Comparison of ENCODE assay signal across 23 cellular contexts in the genomic region with DNA sequence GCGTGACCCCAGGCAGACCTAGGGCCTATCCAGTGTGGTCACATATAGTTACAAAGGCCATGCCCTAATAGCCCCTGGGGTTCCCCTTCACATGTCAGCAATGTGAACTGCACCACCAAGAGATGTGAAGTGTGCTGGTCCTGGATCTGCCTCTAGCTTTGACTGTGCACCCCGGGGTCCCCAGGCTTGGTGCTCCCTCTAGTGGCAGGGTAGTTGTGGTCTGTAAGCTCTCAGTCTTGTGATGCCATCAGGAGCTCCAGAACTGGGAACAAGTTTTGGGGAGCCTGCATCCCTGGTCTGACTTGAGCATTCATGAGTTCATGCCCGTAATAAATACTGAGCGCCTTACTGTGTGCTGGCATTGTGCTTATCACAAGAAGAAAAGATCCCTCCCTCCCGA.
DNase-seq lines count a peak whose midpoint lies in the region; ATAC-seq and TF ChIP-seq lines count a peak whose summit lies in the region.
"Had no signal": no experiment of that assay in that cellular context is flagged by ENCODE, and none has a peak within 500 bp of the region (broad histone marks: within the 10 kb centered on the region; RNA-seq: fewer than 3 reads in every experiment).

No MANE protein-coding gene starts in this region.

- no peaks in the 10 kb centered on the region; the same call in 1 of the 2 replicates for H3K27me3 ChIP-seq in Caco-2 (replicated peaks; ENCODE audit: control insufficient read depth, insufficient read depth, low read length)
- no peaks in the 10 kb centered on the region for H3K27me3 ChIP-seq in mammary epithelial cell (ENCODE audit: insufficient read depth, low read length)

- no peak overlapping the region for H3K4me2 ChIP-seq in mammary epithelial cell (ENCODE audit: insufficient read depth, low read depth, low read length)

- H3K9me3 Mint-ChIP-seq in Caco-2 (ENCODE audit: unreplicated experiment): peaks cover 14% of the 10 kb centered on the region

- intact Hi-C loops in Caco-2 (cut with micrococcal nuclease; ENCODE audit: unreplicated experiment) (no loop called here), mammary epithelial cell (cut with micrococcal nuclease) (no loop called here)

- H3K4me1 Mint-ChIP-seq in Caco-2 (ENCODE audit: low read depth, unreplicated experiment): peaks cover 6% of the 10 kb centered on the region
- H3K4me1 Mint-ChIP-seq: stimulated activated effector memory CD8-positive, alpha-beta T cell treated with anti-CD3 and anti-CD28 coated beads, Interleukin-12 subunit alpha, Interleukin-12 subunit beta, amount 100 ng/mL, for 72 hours had no signal

- no peak overlapping the region for H3K4me3 ChIP-seq in Caco-2 (ENCODE audit: low read depth, low read length)
- H3K4me3 ChIP-seq in NB4 (ENCODE audit: low read depth, low read length): no peak overlapping the region
- no peak overlapping the region for H3K4me3 ChIP-seq in mammary epithelial cell (replicated peaks in 1 of 3; ENCODE audit: insufficient read depth in 1 of 3, low read depth in 2 of 3, low read length in 3 of 3)
- H3K4me3 ChIP-seq: HAP-1, prostate gland, tibial nerve had no signal

- H3K27ac Mint-ChIP-seq in Caco-2 (ENCODE audit: unreplicated experiment): no peak overlapping the region
- H3K27ac Mint-ChIP-seq: nephron; stimulated activated effector memory CD8-positive, alpha-beta T cell treated with anti-CD3 and anti-CD28 coated beads, Interleukin-12 subunit alpha, Interleukin-12 subunit beta, amount 100 ng/mL, for 72 hours had no signal

- no peak overlapping the region for H3K9ac ChIP-seq in mammary epithelial cell (ENCODE audit: insufficient read depth, low read length)

- ATAC-seq in HG03342 (IDR thresholded peaks at IDR 0.05; ENCODE audit: unreplicated experiment): no peak
- ATAC-seq: stimulated activated effector memory CD8-positive, alpha-beta T cell treated with anti-CD3 and anti-CD28 coated beads, Interleukin-12 subunit alpha, Interleukin-12 subunit beta, amount 100 ng/mL, for 72 hours had no signal

- no peaks in the 10 kb centered on the region for H3K36me3 Mint-ChIP-seq in Caco-2 (ENCODE audit: insufficient read depth, unreplicated experiment)
- H3K36me3 Mint-ChIP-seq: stimulated activated effector memory CD8-positive, alpha-beta T cell treated with anti-CD3 and anti-CD28 coated beads, Interleukin-12 subunit alpha, Interleukin-12 subunit beta, amount 100 ng/mL, for 72 hours had no signal

- BruUV-seq in Caco-2 (replicated peaks; lab: Mats Ljungman, UMichigan): no TSS peak
- BruUV-seq in mammary epithelial cell (replicated peaks; lab: Mats Ljungman, UMichigan): no TSS peak

- dilution Hi-C loops in mammary epithelial cell (cut with HindIII; ENCODE audit: low sequenced_read_pairs): no loop called here

- peaks cover 9% of the 10 kb centered on the region for H3K27me3 Mint-ChIP-seq in Caco-2 (ENCODE audit: insufficient read depth, unreplicated experiment)

- H3K4me3 Mint-ChIP-seq in Caco-2 (ENCODE audit: unreplicated experiment): no peak overlapping the region
- H3K4me3 Mint-ChIP-seq: nephron; stimulated activated effector memory CD8-positive, alpha-beta T cell treated with anti-CD3 and anti-CD28 coated beads, Interleukin-12 subunit alpha, Interleukin-12 subunit beta, amount 100 ng/mL, for 72 hours had no signal

- H3K79me2 ChIP-seq in mammary epithelial cell (ENCODE audit: insufficient read depth, low read length): no peaks in the 10 kb centered on the region

- H4K20me1 ChIP-seq in mammary epithelial cell (ENCODE audit: insufficient read depth, low read length): no peaks in the 10 kb centered on the region

- CTCF ChIA-PET in Caco-2 (lab: Charles Lee) (no interaction called here), mammary epithelial cell (lab: Charles Lee; ENCODE audit: low non-redundant PET) (interaction anchor here (0.7 kb wide), 1 partner anchor 13 kb away, joined by 5 read pairs; no protein-coding TSS in a partner anchor), GM10248 (lab: Yijun Ruan, JAX) (interaction anchor here (1.3 kb wide), 1 partner anchor 55 kb away, joined by 3 read pairs; no protein-coding TSS in a partner anchor)

- H3K4me1 ChIP-seq in Caco-2 (peaks cover 9% of the 10 kb centered on the region; the same call in 1 of the 2 replicates), mammary epithelial cell (ENCODE audit: insufficient read depth, low read length) (no peaks in the 10 kb centered on the region)
- H3K4me1 ChIP-seq: HAP-1, prostate gland, tibial nerve had no signal

- H3K9me3 ChIP-seq in Caco-2 (peaks cover 6% of the 10 kb centered on the region; the same call in 1 of the 2 replicates), mammary epithelial cell (replicated peaks; ENCODE audit: insufficient read depth, low read length) (no peaks in the 10 kb centered on the region)
- H3K9me3 ChIP-seq: HAP-1, prostate gland had no signal

- POLR2A ChIA-PET in Caco-2 (lab: Charles Lee): no interaction called here
- POLR2A ChIA-PET in GM10248 (lab: Yijun Ruan, JAX): no interaction called here

- in situ Hi-C loops in mammary epithelial cell (cut with MboI; ENCODE audit: low sequenced_read_pairs in 2 of 2): no loop called here

- TF ChIP-seq CTCF in Caco-2 (IDR thresholded peaks at IDR 0.05; ENCODE audit: insufficient read depth in 1 of 2, low read depth in 1 of 2, low read length in 1 of 2, severe bottlenecking in 1 of 2, unreplicated experiment in 1 of 2): peak; percentile 29 to 35
- peak; percentile 36 for TF ChIP-seq CTCF in GM12873 (IDR thresholded peaks at IDR 0.05; ENCODE audit: insufficient read depth, low read depth, low read length, missing control alignments)
- TF ChIP-seq CTCF in NB4 (IDR thresholded peaks at IDR 0.05; ENCODE audit: low read depth, low read length): peak; percentile 40
- peak; percentile 18 to 43 for TF ChIP-seq CTCF in mammary epithelial cell (conservative IDR thresholded peaks at IDR 0.05 in 1 of 2, IDR thresholded peaks at IDR 0.05 in 1 of 2; ENCODE audit: extremely low read depth in 1 of 2, insufficient read depth in 1 of 2, low read depth in 1 of 2, low read length in 2 of 2)
- no peak for TF ChIP-seq CTCF in GM10248 (IDR thresholded peaks at IDR 0.05; ENCODE audit: control extremely low read depth, extremely low read depth, low read depth, missing control alignments)

- H3K36me3 ChIP-seq in Caco-2 (ENCODE audit: control insufficient read depth, insufficient read depth, low read length): no peaks in the 10 kb centered on the region
- H3K36me3 ChIP-seq in mammary epithelial cell (ENCODE audit: insufficient read depth, low read length): no peaks in the 10 kb centered on the region
- H3K36me3 ChIP-seq: HAP-1, prostate gland, tibial nerve had no signal

- H3K27ac ChIP-seq in mammary epithelial cell (ENCODE audit: insufficient read depth, low read depth, low read length): no peak overlapping the region
- H3K27ac ChIP-seq: prostate gland, RWPE1, tibial nerve had no signal

- DNase-seq in Caco-2: no peak
- peak; percentile 27 for DNase-seq in NB4 (ENCODE audit: low read depth)
- no peak for DNase-seq in mammary epithelial cell
- DNase-seq in GM10248 (ENCODE audit: extremely low spot score): no peak
- no peak for DNase-seq in NCI-H2171 treated with DMSO at 0.1 percent for 48 hours (lab: John Stamatoyannopoulos, UW)
- DNase-seq in stimulated activated CD4-positive, alpha-beta T cell treated with anti-CD3 and anti-CD28 coated beads, Interleukin-4, amount 100 ng/mL, for 1 hour: no peak
- DNase-seq: activated CD4-positive, CD25-positive, alpha-beta regulatory T cell; activated CD8-positive, alpha-beta memory T cell treated with anti-CD3 and anti-CD28 coated beads, Interleukin-2, amount 50 U/mL, for 4 hours; activated naive CD4-positive, alpha-beta T cell; anterior cingulate cortex; cerebellar nuclear complex; effector CD8-positive, alpha-beta T cell; islet precursor cell; NCI-H2029; NCI-H510A treated with DMSO at 0.1 percent for 48 hours had no signal

- WGBS in mammary epithelial cell (ENCODE audit: low coverage, missing lambda C conversion rate): 82% methylated on average over 5 of the region's 5 CpGs

- no peak overlapping the region for H2AFZ ChIP-seq in mammary epithelial cell (ENCODE audit: low read depth, low read length)

- TF ChIP-seq POLR2A in NB4 (IDR thresholded peaks at IDR 0.05; ENCODE audit: extremely low read depth, insufficient read length): no peak
